Comparison of ENCODE assay signal across 1 cellular context in genomic region chr17:44932526-44933097, GRCh38.
TF ChIP-seq lines count a peak whose summit lies in the region.

No MANE protein-coding gene starts in this region.

TF ChIP-seq in K562, 482 proteins besides CTCF, POLR2A, EP300 and RAD21:
- TF ChIP-seq POLR2G (IDR thresholded peaks at IDR 0.05; ENCODE audit: low read depth, low read length) (0 out of 2 replicates have a peak, but pooled peaks have one; percentile 52), ASH1L (IDR thresholded peaks at IDR 0.05; ENCODE audit: borderline replicate concordance, low read depth, partially characterized antibody) (no peak)
